8 cellular contexts compared by ENCODE assay signal in genomic region chr11:1946812-1947480, GRCh38. TPM values are rescaled to one million over a fixed set of nuclear protein-coding genes. Genes with fewer than 3 reads are reported as not detected.
A peak's percentile ranks its signal among the peaks of the same experiment; 100 is the strongest.
DNase-seq lines count a peak whose midpoint lies in the region; ATAC-seq lines count a peak whose summit lies in the region.

TSS of gene MRPL23 (plus strand) at chr11:1947332. CDS start at chr11:1947363, 31 bp downstream.

- peaks cover 3% of the 10 kb centered on the region for H3K4me1 Mint-ChIP-seq in T-helper 17 cell

- no peak within 1 kb of the TSS for H3K27ac Mint-ChIP-seq in T-helper 17 cell

- H3K4me3 Mint-ChIP-seq in T-helper 17 cell = no peak within 1 kb of the TSS

- H3K9me3 ChIP-seq in T-helper 17 cell (ENCODE audit: control insufficient read depth, low read length, poor library complexity, severe bottlenecking) = no peaks in the 10 kb centered on the region

- peak; percentile 48 for ATAC-seq in GM21447 (IDR thresholded peaks at IDR 0.05; ENCODE audit: unreplicated experiment)
- ATAC-seq in T-helper 17 cell = peak; percentile 92
- no peak for ATAC-seq in HG02870 (IDR thresholded peaks at IDR 0.05; ENCODE audit: unreplicated experiment)
- ATAC-seq in GM18861 (IDR thresholded peaks at IDR 0.05; ENCODE audit: unreplicated experiment) = no peak

- no peaks in the 10 kb centered on the region for H3K27me3 Mint-ChIP-seq in T-helper 17 cell

- intact Hi-C loops in cardiac septum (cut with DNase I) = no loop called here

- H3K36me3 Mint-ChIP-seq in T-helper 17 cell (ENCODE audit: low read depth) = no peaks in the 10 kb centered on the region

- peak in 2 of 3 donors; percentile 18 to 46 for DNase-seq in T-helper 17 cell
- no peak for DNase-seq in cardiac septum (ENCODE audit: low spot score)
- peak; percentile 39 to 48 for DNase-seq in stimulated activated CD4-positive, alpha-beta T cell treated with anti-CD3 and anti-CD28 coated beads, Interleukin-4, amount 100 ng/mL, for 4 hours
- no peak for DNase-seq in NCI-H748 treated with DMSO at 0.1 percent for 48 hours (lab: John Stamatoyannopoulos, UW)
- no peak for DNase-seq in central memory CD4-positive, alpha-beta T cell

RNA-seq across cellular contexts. Expression of gene MRPL23, which starts in this region (rescaled TPM):
- total RNA-seq in T-helper 17 cell (10 to 100 TPM; 35.1 to 40.7 TPM), cardiac septum (85.0 TPM)

Comparison
In these comparisons a context has a peak if more than half of its experiments do, and no peak if none do; other contexts are left out.
1. ATAC-seq: peak in GM21447 (single experiment) and T-helper 17 cell (single experiment); none in HG02870 (single experiment) and GM18861 (single experiment).
2. DNase-seq: peak in T-helper 17 cell (2 of 3) and stimulated activated CD4-positive, alpha-beta T cell treated with anti-CD3 and anti-CD28 coated beads, Interleukin-4, amount 100 ng/mL, for 4 hours (2 of 2); none in cardiac septum (single experiment), NCI-H748 treated with DMSO at 0.1 percent for 48 hours (single experiment) and central memory CD4-positive, alpha-beta T cell (single experiment).